Comparison of ENCODE assay signal across 1 cellular context in the genomic region with DNA sequence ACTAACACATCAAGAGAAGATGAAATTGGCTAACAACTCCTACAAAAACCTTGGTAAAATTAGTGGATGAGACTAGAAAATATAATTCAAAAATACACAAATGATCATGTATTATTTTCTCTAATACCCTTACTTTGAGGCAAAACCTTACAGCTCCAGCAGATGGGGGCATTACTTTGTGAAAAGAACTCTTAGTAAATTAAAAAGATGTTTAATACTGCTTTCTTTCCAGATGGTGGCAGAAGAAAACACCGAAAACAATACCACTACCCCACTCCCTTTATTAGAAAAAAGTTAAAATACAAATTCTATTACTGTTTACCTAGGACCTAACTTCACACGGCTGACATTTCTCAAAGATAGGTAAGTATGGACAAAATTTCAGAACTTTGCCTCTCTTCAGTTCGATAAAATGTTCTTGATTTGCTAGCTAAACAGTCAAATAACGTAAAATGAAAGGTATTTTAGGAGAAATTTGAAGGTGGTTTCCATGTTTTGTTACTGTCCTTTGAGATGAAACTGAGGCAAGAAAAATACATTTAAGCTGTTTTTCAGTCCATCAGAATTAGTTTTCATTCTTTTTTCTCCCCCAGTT.
TF ChIP-seq lines count a peak whose summit lies in the region.

No MANE protein-coding gene starts in this region.

TF ChIP-seq in H1, 55 proteins besides CTCF, POLR2A, EP300 and RAD21:
- TF ChIP-seq HDAC6 (IDR thresholded peaks at IDR 0.05; ENCODE audit: low read depth, low read length) (no peak), CTBP2 (IDR thresholded peaks at IDR 0.05; ENCODE audit: borderline replicate concordance, insufficient read depth, insufficient read length, low read length) (no peak), SP1 (IDR thresholded peaks at IDR 0.05; ENCODE audit: low read depth, low read length) (no peak), GABPA (IDR thresholded peaks at IDR 0.05; ENCODE audit: borderline replicate concordance, insufficient read depth, low read length) (no peak), ZNF274 (IDR thresholded peaks at IDR 0.05; ENCODE audit: borderline replicate concordance, extremely low read depth, low read length) (no peak), EZH2 (IDR thresholded peaks at IDR 0.05; ENCODE audit: low read depth, low read length, severe bottlenecking) (no peak), SUZ12 (IDR thresholded peaks at IDR 0.05; ENCODE audit: low read length) (no peak), RNF2 (IDR thresholded peaks at IDR 0.05; ENCODE audit: borderline replicate concordance, low read depth, low read length, missing control alignments, poor library complexity, severe bottlenecking) (no peak), KDM4A (IDR thresholded peaks at IDR 0.05; ENCODE audit: low read depth, low read length, severe bottlenecking) (no peak), TCF12 (IDR thresholded peaks at IDR 0.05; ENCODE audit: low read depth, low read length) (no peak), SIRT6 (IDR thresholded peaks at IDR 0.05; ENCODE audit: low read length) (no peak), FOSL1 (IDR thresholded peaks at IDR 0.05; ENCODE audit: insufficient read depth, low read depth, low read length) (no peak), TBP (IDR thresholded peaks at IDR 0.05; ENCODE audit: low read depth, low read length) (no peak), KDM1A (IDR thresholded peaks at IDR 0.05; ENCODE audit: borderline replicate concordance, low read length) (no peak), CHD2 (IDR thresholded peaks at IDR 0.05; ENCODE audit: low read length) (no peak), POLR2AphosphoS5 (IDR thresholded peaks at IDR 0.05; ENCODE audit: low read depth, low read length) (no peak), JUND (IDR thresholded peaks at IDR 0.05; ENCODE audit: low read length) (no peak)
- TF ChIP-seq, protein P1, sequence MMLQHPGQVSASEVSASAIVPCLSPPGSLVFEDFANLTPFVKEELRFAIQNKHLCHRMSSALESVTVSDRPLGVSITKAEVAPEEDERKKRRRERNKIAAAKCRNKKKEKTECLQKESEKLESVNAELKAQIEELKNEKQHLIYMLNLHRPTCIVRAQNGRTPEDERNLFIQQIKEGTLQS (IDR thresholded peaks at IDR 0.05; ENCODE audit: insufficient read depth, low read depth, low read length): no peak
